29 cellular contexts compared by ENCODE assay signal in genomic region chr6:39273394-39273793, GRCh38. TPM values are rescaled to one million over a fixed set of nuclear protein-coding genes. Genes with fewer than 3 reads are reported as not detected.
DNase-seq lines count a peak whose midpoint lies in the region; ATAC-seq lines count a peak whose summit lies in the region.
"Had no signal": no experiment of that assay in that cellular context is flagged by ENCODE, and none has a peak within 500 bp of the region (broad histone marks: within the 10 kb centered on the region; RNA-seq: fewer than 3 reads in every experiment).

No MANE protein-coding gene starts in this region.

- H3K4me3 ChIP-seq in aorta (ENCODE audit: low read length in 2 of 2) = no peak overlapping the region
- H3K4me3 ChIP-seq: GM23248, right lobe of liver, SK-N-MC, testis had no signal

- H3K36me3 ChIP-seq in aorta (ENCODE audit: control insufficient read depth in 1 of 2, insufficient read depth in 2 of 2, low read length in 1 of 2) = no peaks in the 10 kb centered on the region
- H3K36me3 ChIP-seq: right lobe of liver had no signal

- H3K27me3 ChIP-seq in aorta (ENCODE audit: control insufficient read depth in 1 of 2, insufficient read depth in 2 of 2, low read length in 1 of 2) = no peaks in the 10 kb centered on the region
- H3K27me3 ChIP-seq: right lobe of liver, testis had no signal

- 42 to 56% methylated on average over 6 of the region's 6 CpGs for WGBS in aorta, 2 donors

- ATAC-seq in esophagus mucosa = peak; percentile 67
- peak; percentile 40 for ATAC-seq in aorta (ENCODE audit: low FRiP score)
- ATAC-seq in sciatic nerve = no peak
- no peak for ATAC-seq in HG03571 (IDR thresholded peaks at IDR 0.05; ENCODE audit: unreplicated experiment)
- ATAC-seq: activated T-cell treated with anti-CD3 and anti-CD28 coated beads, Interleukin-2, amount 50 U/mL, for 4 hours; left ventricle myocardium superior; right lobe of liver had no signal

- no peaks in the 10 kb centered on the region for H3K4me1 ChIP-seq in aorta (ENCODE audit: control insufficient read depth in 1 of 2, insufficient read depth in 2 of 2, low read length in 2 of 2)
- H3K4me1 ChIP-seq: parathyroid adenoma, testis had no signal

- DNase-seq in DMS79 treated with DMSO at 0.1 percent for 48 hours (lab: John Stamatoyannopoulos, UW) (peak; percentile 9), DMS79 (lab: John Stamatoyannopoulos, UW) (no peak), mesenteric fat pad (ENCODE audit: low spot score) (peak; percentile 88), aorta (no peak), AG08396 (ENCODE audit: low spot score) (no peak), sciatic nerve (ENCODE audit: low spot score) (no peak)
- DNase-seq: activated CD4-positive, alpha-beta T cell treated with anti-CD3 and anti-CD28 coated beads for 4 hours; activated naive CD4-positive, alpha-beta T cell; activated T-cell treated with anti-CD3 and anti-CD28 coated beads, Interleukin-2, amount 50 U/mL, for 4 hours; CD4-positive, alpha-beta memory T cell; DMS153; GDM1; GM23248; left ventricle myocardium superior; MV-4-11; NCI-H1694; right lobe of liver; stimulated activated CD4-positive, alpha-beta T cell treated with anti-CD3 and anti-CD28 coated beads, Interleukin-4, amount 100 ng/mL, for 4 hours; stimulated activated naive CD4-positive, alpha-beta T cell; T-helper 2 cell; testis had no signal

- intact Hi-C loops in aorta (cut with DNase I) = no loop called here
- intact Hi-C loops in sciatic nerve (cut with DNase I) = no loop called here

- H3K9me3 ChIP-seq in aorta (ENCODE audit: control insufficient read depth, low read length) = no peaks in the 10 kb centered on the region
- H3K9me3 ChIP-seq: right lobe of liver, testis had no signal

- H3K27ac ChIP-seq in aorta (ENCODE audit: low read depth in 1 of 2, low read length in 2 of 2) = no peak overlapping the region
- H3K27ac ChIP-seq: 22Rv1, GM23248, KMS-11, parathyroid adenoma, right lobe of liver, RWPE1, SK-N-MC, testis had no signal

RNA-seq across cellular contexts. Expression of gene KCNK17, which starts 40.8 kb away (rescaled TPM):
- total RNA-seq in esophagus mucosa = 0.12 TPM
- total RNA-seq in mesenteric fat pad = 0.19 TPM
- 10 to 100 TPM in 1 of 2 donors, 1 to 10 TPM in 1; 1.6 to 10.4 TPM for total RNA-seq in aorta
- 10 to 100 TPM in 1 of 2 donors, 1 to 10 TPM in 1; 3.0 to 12.8 TPM for polyA plus RNA-seq in aorta
- total RNA-seq in sciatic nerve = 2.6 TPM
- total RNA-seq: activated T-cell treated with anti-CD3 and anti-CD28 coated beads, Interleukin-2, amount 50 U/mL, for 4 hours; bronchial epithelial cell; CD4-positive, alpha-beta memory T cell; GM23248; left ventricle myocardium superior had no signal
- polyA plus RNA-seq: CD4-positive, alpha-beta memory T cell; GM23248 had no signal

RNA-seq across cellular contexts. Expression of gene KCNK5, which starts 44.1 kb away (rescaled TPM):
- total RNA-seq in esophagus mucosa (5.1 TPM), mesenteric fat pad (0.87 TPM), aorta (1 to 10 TPM; 1.2 to 5.2 TPM), sciatic nerve (15.6 TPM)
- polyA plus RNA-seq in aorta = 1 to 10 TPM in 1 of 2 donors, not detected in 1; 3.9 TPM
- total RNA-seq: GM23248 had no signal
- polyA plus RNA-seq: GM23248 had no signal

RNA-seq across cellular contexts. Expression of gene KCNK16, which starts 49.1 kb away (rescaled TPM):
- total RNA-seq in esophagus mucosa = not detected
- not detected for total RNA-seq in mesenteric fat pad
- not detected for total RNA-seq in aorta
- polyA plus RNA-seq in aorta = not detected
- not detected for total RNA-seq in sciatic nerve
- total RNA-seq: activated T-cell treated with anti-CD3 and anti-CD28 coated beads, Interleukin-2, amount 50 U/mL, for 4 hours; bronchial epithelial cell; CD4-positive, alpha-beta memory T cell; GM23248; left ventricle myocardium superior; right lobe of liver; testis had no signal
- polyA plus RNA-seq: CD4-positive, alpha-beta memory T cell; GM23248 had no signal

Comparison
In these comparisons a context has a peak if more than half of its experiments do, and no peak if none do; other contexts are left out.
1. DNase-seq: peak in DMS79 treated with DMSO at 0.1 percent for 48 hours (single experiment) and mesenteric fat pad (single experiment); none in DMS79 (single experiment), aorta (0 of 2), AG08396 (single experiment) and sciatic nerve (single experiment).
2. ATAC-seq: peak in esophagus mucosa (single experiment) and aorta (single experiment); none in sciatic nerve (single experiment) and HG03571 (single experiment).